ENCODE assay signal across 1 cellular context in the genomic region with DNA sequence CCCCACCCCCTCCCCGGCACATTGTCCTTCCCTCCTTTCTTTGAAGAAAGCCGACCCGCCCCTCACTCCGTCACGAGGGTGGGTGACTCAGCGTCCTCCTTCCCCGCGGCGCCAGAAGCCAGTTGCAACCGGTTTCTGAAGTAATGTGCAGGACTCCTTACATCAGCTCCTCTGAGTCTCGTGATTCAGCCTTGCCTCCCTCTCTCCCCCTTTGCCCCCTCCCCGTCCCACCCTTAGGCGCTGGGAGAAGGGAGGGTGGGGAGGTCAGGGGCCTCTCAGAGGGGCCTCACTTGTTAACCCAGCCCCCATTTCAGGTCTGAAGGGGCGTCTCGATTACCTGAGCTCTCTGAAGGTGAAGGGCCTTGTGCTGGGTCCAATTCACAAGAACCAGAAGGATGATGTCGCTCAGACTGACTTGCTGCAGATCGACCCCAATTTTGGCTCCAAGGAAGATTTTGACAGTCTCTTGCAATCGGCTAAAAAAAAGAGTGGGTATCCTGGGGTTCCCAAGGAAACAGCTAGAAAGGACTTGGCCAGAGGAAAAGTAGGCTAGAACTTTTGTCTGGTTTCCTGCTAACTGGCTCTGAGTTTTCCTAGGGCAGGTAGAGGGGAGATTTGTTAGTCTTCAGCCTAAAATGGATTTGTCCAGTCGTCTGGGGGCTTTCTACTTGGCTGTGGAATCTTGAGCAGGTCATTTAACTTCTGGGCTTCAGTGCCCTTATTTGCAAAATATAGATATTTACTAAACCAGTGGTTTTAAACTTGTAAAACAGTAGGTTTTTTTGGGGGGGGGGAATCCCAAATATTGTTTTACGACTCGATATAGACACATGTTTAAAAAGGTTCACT.
TF ChIP-seq lines count a peak whose summit lies in the region.

No MANE protein-coding gene starts in this region.

TF ChIP-seq in neural cell, 6 proteins besides CTCF, POLR2A, EP300 and RAD21 (continued from another document):
- TF ChIP-seq REST (IDR thresholded peaks at IDR 0.05; ENCODE audit: borderline replicate concordance) (no peak), SMC3 (conservative IDR thresholded peaks at IDR 0.05; ENCODE audit: poor library complexity) (no peak), MXI1 (conservative IDR thresholded peaks at IDR 0.05; ENCODE audit: poor library complexity, severe bottlenecking) (no peak), EZH2 (IDR thresholded peaks at IDR 0.05; ENCODE audit: borderline replicate concordance, insufficient read depth, low read length, poor library complexity, severe bottlenecking) (no peak), POLR2AphosphoS5 (IDR thresholded peaks at IDR 0.05) (no peak)
